Comparison of ENCODE assay signal across 24 cellular contexts in the genomic region with DNA sequence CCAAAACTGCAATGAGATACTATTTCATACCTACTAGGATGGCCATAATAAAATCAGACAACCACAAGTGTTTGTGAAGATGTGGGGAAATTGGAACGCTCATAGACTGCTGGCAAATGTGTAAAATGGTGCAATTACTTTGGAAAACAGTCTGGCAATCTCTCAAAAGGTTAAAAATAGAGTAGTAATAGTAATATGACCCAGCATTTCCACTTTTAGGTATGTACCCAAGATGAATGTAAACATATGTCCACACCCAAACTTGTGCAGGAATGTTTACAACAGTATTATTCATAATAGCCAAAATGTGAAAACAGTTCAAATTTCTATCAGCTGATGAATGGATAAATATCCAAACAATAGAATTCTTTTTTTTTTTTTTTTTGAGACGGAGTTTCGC.
"Had no signal": no experiment of that assay in that cellular context is flagged by ENCODE, and none has a peak within 500 bp of the region (broad histone marks: within the 10 kb centered on the region; RNA-seq: fewer than 3 reads in every experiment).

No MANE protein-coding gene starts in this region.

- H3K4me3 ChIP-seq: body of pancreas, esophagus muscularis mucosa, gastrocnemius medialis, heart left ventricle, mucosa of descending colon, thyroid gland had no signal

- H3K27me3 ChIP-seq: body of pancreas, esophagus muscularis mucosa, gastrocnemius medialis, heart left ventricle, thyroid gland had no signal

- DNase-seq: activated B cell treated with CpG ODN at 0.5 μM for 24 hours; activated CD4-positive, alpha-beta memory T cell treated with anti-CD3 and anti-CD28 coated beads for 36 hours; activated CD4-positive, alpha-beta T cell treated with anti-CD3 and anti-CD28 coated beads for 4 hours; activated CD8-positive, alpha-beta memory T cell treated with anti-CD3 and anti-CD28 coated beads, Interleukin-2, amount 10 ng/mL, durations not matched to agents 7 days and 5 days; amygdala; body of pancreas; effector CD8-positive, alpha-beta T cell; gastrocnemius medialis; heart left ventricle; left ventricle myocardium superior; mucosa of descending colon; naive B cell; stimulated activated CD4-positive, alpha-beta T cell treated with anti-CD3 and anti-CD28 coated beads, Interleukin-12 subunit alpha, Interleukin-12 subunit beta, amount 100 ng/mL, for 4 hours; stimulated activated CD4-positive, alpha-beta T cell treated with anti-CD3 and anti-CD28 coated beads, Interleukin-1b, Interleukin-23, amount 100 ng/mL, for 48 hours; stimulated activated CD8-positive, alpha-beta memory T cell treated with anti-CD3 and anti-CD28 coated beads, Interleukin-4, amount 100 ng/mL, for 48 hours; stimulated activated naive CD4-positive, alpha-beta T cell treated with Interleukin-2 at 50 U/mL for 16 hours; T-cell; T-helper 9 cell; thyroid gland had no signal

- H3K27ac ChIP-seq: body of pancreas, esophagus muscularis mucosa, gastrocnemius medialis, heart left ventricle, thyroid gland had no signal

- H3K27ac Mint-ChIP-seq: activated B cell treated with CpG ODN at 0.5 μM for 24 hours; activated CD4-positive, alpha-beta memory T cell treated with anti-CD3 and anti-CD28 coated beads for 36 hours; activated CD8-positive, alpha-beta memory T cell treated with anti-CD3 and anti-CD28 coated beads, Interleukin-2, amount 10 ng/mL, durations not matched to agents 7 days and 5 days; activated naive CD8-positive, alpha-beta T cell; memory B cell; naive B cell; progenitor cell of endocrine pancreas; T-cell had no signal

- H3K4me1 ChIP-seq: body of pancreas, gastrocnemius medialis, heart left ventricle had no signal

- H3K9me3 ChIP-seq: body of pancreas, esophagus muscularis mucosa, gastrocnemius medialis, heart left ventricle, thyroid gland had no signal

- H3K36me3 ChIP-seq: esophagus muscularis mucosa, gastrocnemius medialis, heart left ventricle, thyroid gland had no signal

- H3K4me1 Mint-ChIP-seq: activated B cell treated with CpG ODN at 0.5 μM for 24 hours; activated CD8-positive, alpha-beta memory T cell treated with anti-CD3 and anti-CD28 coated beads, Interleukin-2, amount 10 ng/mL, durations not matched to agents 7 days and 5 days; memory B cell; naive B cell; T-cell had no signal

- H3K9me3 Mint-ChIP-seq: activated B cell treated with CpG ODN at 0.5 μM for 24 hours had no signal

- H3K27me3 Mint-ChIP-seq: activated B cell treated with CpG ODN at 0.5 μM for 24 hours; activated CD4-positive, alpha-beta memory T cell treated with anti-CD3 and anti-CD28 coated beads for 36 hours; activated CD8-positive, alpha-beta memory T cell treated with anti-CD3 and anti-CD28 coated beads, Interleukin-2, amount 10 ng/mL, durations not matched to agents 7 days and 5 days; activated naive CD8-positive, alpha-beta T cell; memory B cell; progenitor cell of endocrine pancreas; T-cell had no signal

- H3K36me3 Mint-ChIP-seq: activated CD4-positive, alpha-beta memory T cell treated with anti-CD3 and anti-CD28 coated beads for 36 hours; activated CD8-positive, alpha-beta memory T cell treated with anti-CD3 and anti-CD28 coated beads, Interleukin-2, amount 10 ng/mL, durations not matched to agents 7 days and 5 days; activated naive CD8-positive, alpha-beta T cell; memory B cell; naive B cell; T-cell had no signal

- H3K4me3 Mint-ChIP-seq: activated B cell treated with CpG ODN at 0.5 μM for 24 hours; activated CD4-positive, alpha-beta memory T cell treated with anti-CD3 and anti-CD28 coated beads for 36 hours; activated CD8-positive, alpha-beta memory T cell treated with anti-CD3 and anti-CD28 coated beads, Interleukin-2, amount 10 ng/mL, durations not matched to agents 7 days and 5 days; activated naive CD8-positive, alpha-beta T cell; memory B cell; naive B cell; neural crest cell; T-cell had no signal
